Comparison of ENCODE assay signal across 1 cellular context in the genomic region with DNA sequence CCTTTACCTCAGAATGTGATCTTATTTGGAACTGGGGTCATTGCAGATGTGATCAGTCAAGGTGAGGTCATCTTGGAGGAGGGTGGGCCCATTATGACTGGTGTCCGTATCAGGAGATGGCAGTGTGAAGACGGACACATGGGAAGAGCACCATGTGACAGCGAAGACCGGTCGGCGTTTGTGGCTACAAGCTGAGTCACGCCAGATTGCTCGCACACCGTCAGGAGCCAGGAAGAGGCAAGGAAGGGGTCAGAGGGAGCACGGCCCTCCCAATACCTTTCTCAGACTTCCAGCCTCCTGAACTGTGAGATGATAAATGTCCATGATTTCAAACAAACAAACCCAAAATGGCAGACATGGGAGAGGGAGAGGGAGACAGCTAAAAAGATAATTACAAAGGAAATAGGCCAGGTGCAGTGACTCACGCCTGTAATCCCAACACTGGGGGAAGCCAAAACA.
TF ChIP-seq lines count a peak whose summit lies in the region.

No MANE protein-coding gene starts in this region.

TF ChIP-seq in K562, 482 proteins besides CTCF, POLR2A, EP300 and RAD21 (continues in another document):
- TF ChIP-seq ZNF146 (CRISPR knock-in tag; IDR thresholded peaks at IDR 0.05; ENCODE audit: unreplicated experiment) (no peak), RBFOX2 (IDR thresholded peaks at IDR 0.05; ENCODE audit: low read depth, low read length) (peak; percentile 39; the same call in 1 of the 2 replicates), ZNF584 (CRISPR knock-in tag; IDR thresholded peaks at IDR 0.05; ENCODE audit: low read depth) (peak; percentile 74; the same call in 1 of the 2 replicates), BMI1 (IDR thresholded peaks at IDR 0.05; ENCODE audit: low read length) (no peak), CREB1 (IDR thresholded peaks at IDR 0.05) (peak; percentile 53), CREB1 (CRISPR knock-in tag; IDR thresholded peaks at IDR 0.05) (0 out of 2 replicates have a peak, but pooled peaks have one; percentile 8), ZNF561 (CRISPR knock-in tag; conservative IDR thresholded peaks at IDR 0.05) (no peak), ZNF316 (IDR thresholded peaks at IDR 0.05) (peak; percentile 92), ZC3H8 (IDR thresholded peaks at IDR 0.05) (0 out of 2 replicates have a peak, but pooled peaks have one; percentile 13), JUNB (CRISPR knock-in tag; conservative IDR thresholded peaks at IDR 0.05) (0 out of 2 replicates have a peak, but pooled peaks have one; percentile 45), CBX5 (IDR thresholded peaks at IDR 0.05; ENCODE audit: borderline replicate concordance, low read depth) (no peak), NFE2L1 (tag; IDR thresholded peaks at IDR 0.05; ENCODE audit: borderline replicate concordance, low read depth) (peak; percentile 52; the same call in 1 of the 2 replicates), CBFA2T2 (conservative IDR thresholded peaks at IDR 0.05) (peak; percentile 80), SIX5 (IDR thresholded peaks at IDR 0.05; ENCODE audit: borderline replicate concordance in 1 of 2, insufficient read depth in 1 of 2, low read depth in 1 of 2, low read length in 2 of 2) (no peak), SREBF2 (CRISPR knock-in tag; IDR thresholded peaks at IDR 0.05) (no peak), PTTG1 (tag; IDR thresholded peaks at IDR 0.05; ENCODE audit: low read depth) (peak; percentile 28; the same call in 1 of the 2 replicates), RAD51 (IDR thresholded peaks at IDR 0.05; ENCODE audit: borderline replicate concordance, low read depth) (peak; percentile 93), OTX1 (CRISPR knock-in tag; IDR thresholded peaks at IDR 0.05) (no peak), SMARCA5 (IDR thresholded peaks at IDR 0.05) (0 out of 2 replicates have a peak, but pooled peaks have one; percentile 18), PTBP1 (IDR thresholded peaks at IDR 0.05; ENCODE audit: low read depth, low read length) (no peak), ZNF134 (CRISPR knock-in tag; conservative IDR thresholded peaks at IDR 0.05) (peak; percentile 62), SMARCE1 (IDR thresholded peaks at IDR 0.05) (peak; percentile 89), TAF1 (IDR thresholded peaks at IDR 0.05; ENCODE audit: control insufficient read depth, extremely low read depth, insufficient read depth, low read length, severe bottlenecking) (peak; percentile 46), BRD4 (IDR thresholded peaks at IDR 0.05) (no peak), C11orf30 (IDR thresholded peaks at IDR 0.05; ENCODE audit: low read depth) (peak; percentile 95), SP1 (CRISPR knock-in tag; IDR thresholded peaks at IDR 0.05) (no peak), ATF7 (IDR thresholded peaks at IDR 0.05) (peak; percentile 96), MAZ (CRISPR knock-in tag; conservative IDR thresholded peaks at IDR 0.05 in 1 of 2, IDR thresholded peaks at IDR 0.05 in 1 of 2) (peak; percentile 20 to 70; a peak in 2 of 4 replicates), POLR2B (IDR thresholded peaks at IDR 0.05; ENCODE audit: low read depth, partially characterized antibody) (peak; percentile 39), MAFF (IDR thresholded peaks at IDR 0.05; ENCODE audit: low read length) (peak; percentile 64), TEAD2 (tag; IDR thresholded peaks at IDR 0.05) (no peak), ZBTB7A (IDR thresholded peaks at IDR 0.05; ENCODE audit: borderline replicate concordance, control insufficient read depth, low read depth, low read length) (peak; percentile 23; the same call in 1 of the 2 replicates), NFXL1 (CRISPR knock-in tag; IDR thresholded peaks at IDR 0.05) (peak; percentile 17; the same call in 1 of the 2 replicates), ZNF165 (CRISPR knock-in tag; IDR thresholded peaks at IDR 0.05; ENCODE audit: borderline replicate concordance) (no peak), ZNF143 (CRISPR knock-in tag; IDR thresholded peaks at IDR 0.05) (no peak), DMBX1 (CRISPR knock-in tag; IDR thresholded peaks at IDR 0.05; ENCODE audit: borderline replicate concordance) (peak; percentile 79), SMAD4 (CRISPR knock-in tag; conservative IDR thresholded peaks at IDR 0.05) (peak; percentile 85)
- TF ChIP-seq, protein P1, sequence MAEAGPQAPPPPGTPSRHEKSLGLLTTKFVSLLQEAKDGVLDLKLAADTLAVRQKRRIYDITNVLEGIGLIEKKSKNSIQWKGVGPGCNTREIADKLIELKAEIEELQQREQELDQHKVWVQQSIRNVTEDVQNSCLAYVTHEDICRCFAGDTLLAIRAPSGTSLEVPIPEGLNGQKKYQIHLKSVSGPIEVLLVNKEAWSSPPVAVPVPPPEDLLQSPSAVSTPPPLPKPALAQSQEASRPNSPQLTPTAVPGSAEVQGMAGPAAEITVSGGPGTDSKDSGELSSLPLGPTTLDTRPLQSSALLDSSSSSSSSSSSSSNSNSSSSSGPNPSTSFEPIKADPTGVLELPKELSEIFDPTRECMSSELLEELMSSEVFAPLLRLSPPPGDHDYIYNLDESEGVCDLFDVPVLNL (CRISPR knock-in tag; IDR thresholded peaks at IDR 0.05; ENCODE audit: low read depth), result no peak
- TF ChIP-seq, protein P2, sequence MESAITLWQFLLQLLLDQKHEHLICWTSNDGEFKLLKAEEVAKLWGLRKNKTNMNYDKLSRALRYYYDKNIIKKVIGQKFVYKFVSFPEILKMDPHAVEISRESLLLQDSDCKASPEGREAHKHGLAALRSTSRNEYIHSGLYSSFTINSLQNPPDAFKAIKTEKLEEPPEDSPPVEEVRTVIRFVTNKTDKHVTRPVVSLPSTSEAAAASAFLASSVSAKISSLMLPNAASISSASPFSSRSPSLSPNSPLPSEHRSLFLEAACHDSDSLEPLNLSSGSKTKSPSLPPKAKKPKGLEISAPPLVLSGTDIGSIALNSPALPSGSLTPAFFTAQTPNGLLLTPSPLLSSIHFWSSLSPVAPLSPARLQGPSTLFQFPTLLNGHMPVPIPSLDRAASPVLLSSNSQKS (CRISPR knock-in tag; IDR thresholded peaks at IDR 0.05), result 0 out of 2 replicates have a peak, but pooled peaks have one; percentile 9
- TF ChIP-seq, protein P3, sequence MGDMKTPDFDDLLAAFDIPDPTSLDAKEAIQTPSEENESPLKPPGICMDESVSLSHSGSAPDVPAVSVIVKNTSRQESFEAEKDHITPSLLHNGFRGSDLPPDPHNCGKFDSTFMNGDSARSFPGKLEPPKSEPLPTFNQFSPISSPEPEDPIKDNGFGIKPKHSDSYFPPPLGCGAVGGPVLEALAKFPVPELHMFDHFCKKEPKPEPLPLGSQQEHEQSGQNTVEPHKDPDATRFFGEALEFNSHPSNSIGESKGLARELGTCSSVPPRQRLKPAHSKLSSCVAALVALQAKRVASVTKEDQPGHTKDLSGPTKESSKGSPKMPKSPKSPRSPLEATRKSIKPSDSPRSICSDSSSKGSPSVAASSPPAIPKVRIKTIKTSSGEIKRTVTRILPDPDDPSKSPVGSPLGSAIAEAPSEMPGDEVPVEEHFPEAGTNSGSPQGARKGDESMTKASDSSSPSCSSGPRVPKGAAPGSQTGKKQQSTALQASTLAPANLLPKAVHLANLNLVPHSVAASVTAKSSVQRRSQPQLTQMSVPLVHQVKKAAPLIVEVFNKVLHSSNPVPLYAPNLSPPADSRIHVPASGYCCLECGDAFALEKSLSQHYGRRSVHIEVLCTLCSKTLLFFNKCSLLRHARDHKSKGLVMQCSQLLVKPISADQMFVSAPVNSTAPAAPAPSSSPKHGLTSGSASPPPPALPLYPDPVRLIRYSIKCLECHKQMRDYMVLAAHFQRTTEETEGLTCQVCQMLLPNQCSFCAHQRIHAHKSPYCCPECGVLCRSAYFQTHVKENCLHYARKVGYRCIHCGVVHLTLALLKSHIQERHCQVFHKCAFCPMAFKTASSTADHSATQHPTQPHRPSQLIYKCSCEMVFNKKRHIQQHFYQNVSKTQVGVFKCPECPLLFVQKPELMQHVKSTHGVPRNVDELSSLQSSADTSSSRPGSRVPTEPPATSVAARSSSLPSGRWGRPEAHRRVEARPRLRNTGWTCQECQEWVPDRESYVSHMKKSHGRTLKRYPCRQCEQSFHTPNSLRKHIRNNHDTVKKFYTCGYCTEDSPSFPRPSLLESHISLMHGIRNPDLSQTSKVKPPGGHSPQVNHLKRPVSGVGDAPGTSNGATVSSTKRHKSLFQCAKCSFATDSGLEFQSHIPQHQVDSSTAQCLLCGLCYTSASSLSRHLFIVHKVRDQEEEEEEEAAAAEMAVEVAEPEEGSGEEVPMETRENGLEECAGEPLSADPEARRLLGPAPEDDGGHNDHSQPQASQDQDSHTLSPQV (IDR thresholded peaks at IDR 0.05), result peak; percentile 99
- TF ChIP-seq, protein P4, sequence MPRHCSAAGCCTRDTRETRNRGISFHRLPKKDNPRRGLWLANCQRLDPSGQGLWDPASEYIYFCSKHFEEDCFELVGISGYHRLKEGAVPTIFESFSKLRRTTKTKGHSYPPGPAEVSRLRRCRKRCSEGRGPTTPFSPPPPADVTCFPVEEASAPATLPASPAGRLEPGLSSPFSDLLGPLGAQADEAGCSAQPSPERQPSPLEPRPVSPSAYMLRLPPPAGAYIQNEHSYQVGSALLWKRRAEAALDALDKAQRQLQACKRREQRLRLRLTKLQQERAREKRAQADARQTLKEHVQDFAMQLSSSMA (CRISPR knock-in tag; IDR thresholded peaks at IDR 0.05), result no peak
- TF ChIP-seq, protein P5, sequence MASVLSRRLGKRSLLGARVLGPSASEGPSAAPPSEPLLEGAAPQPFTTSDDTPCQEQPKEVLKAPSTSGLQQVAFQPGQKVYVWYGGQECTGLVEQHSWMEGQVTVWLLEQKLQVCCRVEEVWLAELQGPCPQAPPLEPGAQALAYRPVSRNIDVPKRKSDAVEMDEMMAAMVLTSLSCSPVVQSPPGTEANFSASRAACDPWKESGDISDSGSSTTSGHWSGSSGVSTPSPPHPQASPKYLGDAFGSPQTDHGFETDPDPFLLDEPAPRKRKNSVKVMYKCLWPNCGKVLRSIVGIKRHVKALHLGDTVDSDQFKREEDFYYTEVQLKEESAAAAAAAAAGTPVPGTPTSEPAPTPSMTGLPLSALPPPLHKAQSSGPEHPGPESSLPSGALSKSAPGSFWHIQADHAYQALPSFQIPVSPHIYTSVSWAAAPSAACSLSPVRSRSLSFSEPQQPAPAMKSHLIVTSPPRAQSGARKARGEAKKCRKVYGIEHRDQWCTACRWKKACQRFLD (CRISPR knock-in tag; IDR thresholded peaks at IDR 0.05), result peak; percentile 93
- TF ChIP-seq, protein P6, sequence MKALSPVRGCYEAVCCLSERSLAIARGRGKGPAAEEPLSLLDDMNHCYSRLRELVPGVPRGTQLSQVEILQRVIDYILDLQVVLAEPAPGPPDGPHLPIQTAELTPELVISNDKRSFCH (CRISPR knock-in tag; IDR thresholded peaks at IDR 0.05), result no peak
- TF ChIP-seq, protein P6 (tag; IDR thresholded peaks at IDR 0.05), result peak; percentile 44; the same call in 1 of the 2 replicates
- TF ChIP-seq, protein P7, sequence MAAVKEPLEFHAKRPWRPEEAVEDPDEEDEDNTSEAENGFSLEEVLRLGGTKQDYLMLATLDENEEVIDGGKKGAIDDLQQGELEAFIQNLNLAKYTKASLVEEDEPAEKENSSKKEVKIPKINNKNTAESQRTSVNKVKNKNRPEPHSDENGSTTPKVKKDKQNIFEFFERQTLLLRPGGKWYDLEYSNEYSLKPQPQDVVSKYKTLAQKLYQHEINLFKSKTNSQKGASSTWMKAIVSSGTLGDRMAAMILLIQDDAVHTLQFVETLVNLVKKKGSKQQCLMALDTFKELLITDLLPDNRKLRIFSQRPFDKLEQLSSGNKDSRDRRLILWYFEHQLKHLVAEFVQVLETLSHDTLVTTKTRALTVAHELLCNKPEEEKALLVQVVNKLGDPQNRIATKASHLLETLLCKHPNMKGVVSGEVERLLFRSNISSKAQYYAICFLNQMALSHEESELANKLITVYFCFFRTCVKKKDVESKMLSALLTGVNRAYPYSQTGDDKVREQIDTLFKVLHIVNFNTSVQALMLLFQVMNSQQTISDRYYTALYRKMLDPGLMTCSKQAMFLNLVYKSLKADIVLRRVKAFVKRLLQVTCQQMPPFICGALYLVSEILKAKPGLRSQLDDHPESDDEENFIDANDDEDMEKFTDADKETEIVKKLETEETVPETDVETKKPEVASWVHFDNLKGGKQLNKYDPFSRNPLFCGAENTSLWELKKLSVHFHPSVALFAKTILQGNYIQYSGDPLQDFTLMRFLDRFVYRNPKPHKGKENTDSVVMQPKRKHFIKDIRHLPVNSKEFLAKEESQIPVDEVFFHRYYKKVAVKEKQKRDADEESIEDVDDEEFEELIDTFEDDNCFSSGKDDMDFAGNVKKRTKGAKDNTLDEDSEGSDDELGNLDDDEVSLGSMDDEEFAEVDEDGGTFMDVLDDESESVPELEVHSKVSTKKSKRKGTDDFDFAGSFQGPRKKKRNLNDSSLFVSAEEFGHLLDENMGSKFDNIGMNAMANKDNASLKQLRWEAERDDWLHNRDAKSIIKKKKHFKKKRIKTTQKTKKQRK (IDR thresholded peaks at IDR 0.05; ENCODE audit: borderline replicate concordance, low read depth, low read length), result no peak
- TF ChIP-seq, protein P8, sequence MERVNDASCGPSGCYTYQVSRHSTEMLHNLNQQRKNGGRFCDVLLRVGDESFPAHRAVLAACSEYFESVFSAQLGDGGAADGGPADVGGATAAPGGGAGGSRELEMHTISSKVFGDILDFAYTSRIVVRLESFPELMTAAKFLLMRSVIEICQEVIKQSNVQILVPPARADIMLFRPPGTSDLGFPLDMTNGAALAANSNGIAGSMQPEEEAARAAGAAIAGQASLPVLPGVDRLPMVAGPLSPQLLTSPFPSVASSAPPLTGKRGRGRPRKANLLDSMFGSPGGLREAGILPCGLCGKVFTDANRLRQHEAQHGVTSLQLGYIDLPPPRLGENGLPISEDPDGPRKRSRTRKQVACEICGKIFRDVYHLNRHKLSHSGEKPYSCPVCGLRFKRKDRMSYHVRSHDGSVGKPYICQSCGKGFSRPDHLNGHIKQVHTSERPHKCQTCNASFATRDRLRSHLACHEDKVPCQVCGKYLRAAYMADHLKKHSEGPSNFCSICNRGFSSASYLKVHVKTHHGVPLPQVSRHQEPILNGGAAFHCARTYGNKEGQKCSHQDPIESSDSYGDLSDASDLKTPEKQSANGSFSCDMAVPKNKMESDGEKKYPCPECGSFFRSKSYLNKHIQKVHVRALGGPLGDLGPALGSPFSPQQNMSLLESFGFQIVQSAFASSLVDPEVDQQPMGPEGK (CRISPR knock-in tag; IDR thresholded peaks at IDR 0.05; ENCODE audit: borderline replicate concordance), result no peak
- TF ChIP-seq, protein P9, sequence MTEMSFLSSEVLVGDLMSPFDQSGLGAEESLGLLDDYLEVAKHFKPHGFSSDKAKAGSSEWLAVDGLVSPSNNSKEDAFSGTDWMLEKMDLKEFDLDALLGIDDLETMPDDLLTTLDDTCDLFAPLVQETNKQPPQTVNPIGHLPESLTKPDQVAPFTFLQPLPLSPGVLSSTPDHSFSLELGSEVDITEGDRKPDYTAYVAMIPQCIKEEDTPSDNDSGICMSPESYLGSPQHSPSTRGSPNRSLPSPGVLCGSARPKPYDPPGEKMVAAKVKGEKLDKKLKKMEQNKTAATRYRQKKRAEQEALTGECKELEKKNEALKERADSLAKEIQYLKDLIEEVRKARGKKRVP (CRISPR knock-in tag; IDR thresholded peaks at IDR 0.05), result 0 out of 2 replicates have a peak, but pooled peaks have one; percentile 26
